Comparison of ENCODE assay signal across 1 cellular context in the genomic region with DNA sequence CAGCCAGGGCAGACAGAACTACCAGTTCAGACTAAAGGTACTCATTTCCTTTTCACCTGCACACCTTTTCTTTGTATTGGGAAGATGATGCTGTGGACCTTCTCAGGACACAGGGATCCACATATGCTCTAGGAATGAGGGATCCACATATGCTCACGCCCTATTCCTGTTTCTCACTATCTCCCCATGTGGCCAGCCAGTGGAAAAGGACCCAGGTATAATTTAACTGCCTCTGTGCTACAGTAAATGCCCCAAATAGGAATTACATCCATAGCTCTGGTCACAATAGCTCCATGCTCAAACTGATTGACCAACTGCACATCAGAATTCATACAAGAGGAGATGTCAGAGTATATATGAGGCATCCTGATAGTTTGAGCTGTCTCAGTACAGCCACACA.
TF ChIP-seq lines count a peak whose summit lies in the region.

No MANE protein-coding gene starts in this region.

TF ChIP-seq in K562, 482 proteins besides CTCF, POLR2A, EP300 and RAD21:
- TF ChIP-seq PTTG1 (tag; IDR thresholded peaks at IDR 0.05; ENCODE audit: low read depth) = no peak
- TF ChIP-seq, protein P1, sequence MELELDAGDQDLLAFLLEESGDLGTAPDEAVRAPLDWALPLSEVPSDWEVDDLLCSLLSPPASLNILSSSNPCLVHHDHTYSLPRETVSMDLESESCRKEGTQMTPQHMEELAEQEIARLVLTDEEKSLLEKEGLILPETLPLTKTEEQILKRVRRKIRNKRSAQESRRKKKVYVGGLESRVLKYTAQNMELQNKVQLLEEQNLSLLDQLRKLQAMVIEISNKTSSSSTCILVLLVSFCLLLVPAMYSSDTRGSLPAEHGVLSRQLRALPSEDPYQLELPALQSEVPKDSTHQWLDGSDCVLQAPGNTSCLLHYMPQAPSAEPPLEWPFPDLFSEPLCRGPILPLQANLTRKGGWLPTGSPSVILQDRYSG (tag; conservative IDR thresholded peaks at IDR 0.05; ENCODE audit: low read depth) = no peak
- no peak for TF ChIP-seq HMG20B (CRISPR knock-in tag; IDR thresholded peaks at IDR 0.05)
- no peak for TF ChIP-seq ETS1 (conservative IDR thresholded peaks at IDR 0.05; ENCODE audit: control insufficient read depth, low read depth, low read length)
- no peak for TF ChIP-seq ZNF766 (CRISPR knock-in tag; conservative IDR thresholded peaks at IDR 0.05)
- TF ChIP-seq DEAF1 (CRISPR knock-in tag; IDR thresholded peaks at IDR 0.05) = no peak
- no peak for TF ChIP-seq HDGF (IDR thresholded peaks at IDR 0.05)
- no peak for TF ChIP-seq CBFA2T2 (conservative IDR thresholded peaks at IDR 0.05)
- no peak for TF ChIP-seq ATF1 (CRISPR knock-in tag; IDR thresholded peaks at IDR 0.05)
- no peak for TF ChIP-seq ATF1 (tag; IDR thresholded peaks at IDR 0.05)
- no peak for TF ChIP-seq MTF1 (CRISPR knock-in tag; IDR thresholded peaks at IDR 0.05; ENCODE audit: borderline replicate concordance)
- TF ChIP-seq ZBTB17 (CRISPR knock-in tag; IDR thresholded peaks at IDR 0.05) = no peak
- no peak for TF ChIP-seq MEF2A (IDR thresholded peaks at IDR 0.05; ENCODE audit: control insufficient read depth, low read depth, low read length)
- TF ChIP-seq ZNF175 (CRISPR knock-in tag; IDR thresholded peaks at IDR 0.05; ENCODE audit: low read depth) = no peak
- TF ChIP-seq KAT2B (IDR thresholded peaks at IDR 0.05; ENCODE audit: low read depth, low read length) = no peak
- no peak for TF ChIP-seq ZNF589 (CRISPR knock-in tag; IDR thresholded peaks at IDR 0.05; ENCODE audit: low read depth)
- TF ChIP-seq BRCA1 (IDR thresholded peaks at IDR 0.05) = no peak
- TF ChIP-seq BRCA1 (CRISPR knock-in tag; IDR thresholded peaks at IDR 0.05) = no peak
- TF ChIP-seq ZNF12 (CRISPR knock-in tag; IDR thresholded peaks at IDR 0.05) = no peak
TF ChIP-seq in K562: peak in this region for 0.
